ENCODE assay signal across 9 cellular contexts in the genomic region with DNA sequence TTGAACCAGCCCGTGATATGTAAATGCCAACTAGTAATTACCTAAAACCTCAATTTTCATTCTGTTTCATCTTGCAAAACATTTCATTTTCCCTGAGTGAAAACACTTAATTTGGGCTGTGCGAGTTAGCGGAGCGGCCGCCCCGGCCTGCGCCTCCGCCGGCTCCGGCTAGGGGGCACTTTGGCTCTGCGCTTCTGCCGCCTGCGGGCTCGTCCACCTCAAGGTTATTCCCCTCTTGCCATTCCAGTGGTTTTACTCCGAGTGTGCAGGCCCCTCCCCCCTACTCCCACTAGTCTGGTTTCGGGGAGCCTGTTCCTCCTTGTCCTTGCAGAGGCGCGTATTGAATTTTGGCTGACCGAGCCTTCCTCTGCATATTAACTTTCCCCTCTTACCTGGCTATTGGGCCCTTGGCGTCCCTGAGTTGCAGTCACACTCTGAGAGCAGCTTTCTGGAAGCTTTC. TPM values are rescaled to one million over a fixed set of nuclear protein-coding genes. Genes with fewer than 3 reads are reported as not detected.
DNase-seq lines count a peak whose midpoint lies in the region; ATAC-seq, FAIRE-seq and TF ChIP-seq lines count a peak whose summit lies in the region.
"Had no signal": no experiment of that assay in that cellular context is flagged by ENCODE, and none has a peak within 500 bp of the region (broad histone marks: within the 10 kb centered on the region; RNA-seq: fewer than 3 reads in every experiment).

No MANE protein-coding gene starts in this region.

- no peak overlapping the region for H3K27ac Mint-ChIP-seq in activated naive CD4-positive, alpha-beta T cell treated with anti-CD3 and anti-CD28 coated beads, Interleukin-2, amount 50 U/mL, for 72 hours
- H3K27ac Mint-ChIP-seq in Calu3 (ENCODE audit: unreplicated experiment), result no peak overlapping the region

- H3K27me3 Mint-ChIP-seq in Calu3 (ENCODE audit: unreplicated experiment), result no peaks in the 10 kb centered on the region

- TF ChIP-seq POLR2A in GM12892 (IDR thresholded peaks at IDR 0.05; ENCODE audit: low read depth, low read length), result no peak

- intact Hi-C loops in Right ventricle myocardium superior (cut with DNase I) (no loop called here), psoas muscle (cut with DNase I) (loop anchor here in 1 of 2 donors (10.0 kb wide), 1 partner anchor 134 kb away; no protein-coding TSS in a partner anchor), Calu3 (cut with micrococcal nuclease; ENCODE audit: unreplicated experiment) (no loop called here)

- H3K27ac ChIP-seq in RWPE2 (ENCODE audit: poor library complexity, severe bottlenecking) (peak overlapping the region; percentile 83), psoas muscle (no peak overlapping the region)

- H3K4me3 ChIP-seq in RWPE2 (ENCODE audit: severe bottlenecking), result no peak overlapping the region
- H3K4me3 ChIP-seq in psoas muscle, result no peak overlapping the region

- 71 to 78% (median 71%) methylated on average over 20 of the region's 20 CpGs for WGBS in psoas muscle, 3 donors

- no peaks in the 10 kb centered on the region for H3K27me3 ChIP-seq in RWPE2 (ENCODE audit: insufficient read depth, poor library complexity, severe bottlenecking)
- no peaks in the 10 kb centered on the region for H3K27me3 ChIP-seq in psoas muscle (ENCODE audit: insufficient read depth in 3 of 3, low read length in 2 of 3)

- BruUV-seq in Calu3 (replicated peaks; lab: Mats Ljungman, UMichigan), result no TSS peak

- H3K4me1 ChIP-seq in RWPE2 (ENCODE audit: insufficient read depth, poor library complexity, severe bottlenecking) (peaks cover 40% of the 10 kb centered on the region), psoas muscle (peaks cover 27% of the 10 kb centered on the region)

- no peak for DNase-seq in RWPE2 (ENCODE audit: low spot score)
- peak; percentile 49 for DNase-seq in Right ventricle myocardium superior
- DNase-seq in psoas muscle, result no peak
- no peak for DNase-seq in activated naive CD4-positive, alpha-beta T cell treated with anti-CD3 and anti-CD28 coated beads, Interleukin-2, amount 50 U/mL, for 72 hours (ENCODE audit: low spot score in 2 of 2)
- no peak for DNase-seq in Calu3
- DNase-seq in GM12892 (ENCODE audit: insufficient read length), result no peak
- DNase-seq: SIG-M5 had no signal

- H3K9me3 ChIP-seq in RWPE2 (ENCODE audit: severe bottlenecking) (no peaks in the 10 kb centered on the region), psoas muscle (no peaks in the 10 kb centered on the region)

- ATAC-seq in RWPE2 (ENCODE audit: low read depth), result peak; percentile 40; the same call in 2 of the 3 replicates
- ATAC-seq in Right ventricle myocardium superior (ENCODE audit: poor library complexity), result peak; percentile 65
- ATAC-seq in psoas muscle, result no peak
- ATAC-seq in activated naive CD4-positive, alpha-beta T cell treated with anti-CD3 and anti-CD28 coated beads, Interleukin-2, amount 50 U/mL, for 72 hours, result no peak
- no peak for ATAC-seq in HG03045 (IDR thresholded peaks at IDR 0.05; ENCODE audit: unreplicated experiment)

- no peaks in the 10 kb centered on the region for H3K9me3 Mint-ChIP-seq in activated naive CD4-positive, alpha-beta T cell treated with anti-CD3 and anti-CD28 coated beads, Interleukin-2, amount 50 U/mL, for 72 hours
- no peaks in the 10 kb centered on the region for H3K9me3 Mint-ChIP-seq in Calu3 (ENCODE audit: low read depth, unreplicated experiment)

- peak; percentile 60 for TF ChIP-seq CTCF in RWPE2 (IDR thresholded peaks at IDR 0.05; ENCODE audit: poor library complexity, severe bottlenecking)
- TF ChIP-seq CTCF in psoas muscle (IDR thresholded peaks at IDR 0.05), result peak; percentile 43
- no peak for TF ChIP-seq CTCF in Calu3 (IDR thresholded peaks at IDR 0.05; ENCODE audit: unreplicated experiment)

- H3K4me1 Mint-ChIP-seq in Calu3 (ENCODE audit: low read depth, unreplicated experiment), result peaks cover 27% of the 10 kb centered on the region

- no peak overlapping the region for H3K4me3 Mint-ChIP-seq in Calu3 (ENCODE audit: low read depth, unreplicated experiment)

- CTCF ChIA-PET in Calu3 (lab: Charles Lee), result no interaction called here

- no peaks in the 10 kb centered on the region for H3K36me3 ChIP-seq in RWPE2 (ENCODE audit: low read depth)
- H3K36me3 ChIP-seq in psoas muscle (ENCODE audit: insufficient read depth in 1 of 2, low read depth in 1 of 2), result no peaks in the 10 kb centered on the region

- FAIRE-seq in G401.6 (lab: Jason Lieb, UNC) (peak; percentile 25), GM12892 (lab: Jason Lieb, UNC) (no peak)

- H3K36me3 Mint-ChIP-seq in activated naive CD4-positive, alpha-beta T cell treated with anti-CD3 and anti-CD28 coated beads, Interleukin-2, amount 50 U/mL, for 72 hours, result no peaks in the 10 kb centered on the region
- peaks cover 12% of the 10 kb centered on the region for H3K36me3 Mint-ChIP-seq in Calu3 (ENCODE audit: insufficient read depth, unreplicated experiment)

RNA-seq across cellular contexts. Expression of gene PEX14, which starts 55.6 kb away (rescaled TPM):
- total RNA-seq in Right ventricle myocardium superior (18.4 TPM), psoas muscle (10 to 100 TPM; 13.7 to 23.5 (median 20.8) TPM), Calu3 (2022) (17.6 and 17.7 TPM in 2 replicates)
- polyA plus RNA-seq in psoas muscle, result 10 to 100 TPM; 20.1 to 20.8 (median 20.7) TPM
- 10 to 100 TPM; 22.3 to 22.7 TPM for total RNA-seq in activated naive CD4-positive, alpha-beta T cell treated with anti-CD3 and anti-CD28 coated beads, Interleukin-2, amount 50 U/mL, for 72 hours
- polyA plus RNA-seq in GM12892 (2012; ENCODE audit: missing spikeins), result 10.7 TPM

RNA-seq across cellular contexts. Expression of gene DFFA, which starts 58.0 kb away (rescaled TPM):
- total RNA-seq in Right ventricle myocardium superior (20.8 TPM), psoas muscle (10 to 100 TPM; 18.6 to 26.8 (median 21.6) TPM), Calu3 (2022) (45.2 and 50.6 TPM in 2 replicates)
- polyA plus RNA-seq in psoas muscle, result 10 to 100 TPM; 11.5 to 20.9 (median 20.4) TPM
- 10 to 100 TPM; 34.4 to 41.0 TPM for total RNA-seq in activated naive CD4-positive, alpha-beta T cell treated with anti-CD3 and anti-CD28 coated beads, Interleukin-2, amount 50 U/mL, for 72 hours
- polyA plus RNA-seq in GM12892 (2012; ENCODE audit: missing spikeins), result 37.9 TPM

Comparison
In these comparisons a context has a peak if more than half of its experiments do, and no peak if none do; other contexts are left out.
1. ATAC-seq: peak in RWPE2 (single experiment) and Right ventricle myocardium superior (single experiment); none in psoas muscle (0 of 4), activated naive CD4-positive, alpha-beta T cell treated with anti-CD3 and anti-CD28 coated beads, Interleukin-2, amount 50 U/mL, for 72 hours (0 of 2) and HG03045 (single experiment).